Comparison of ENCODE assay signal across 20 cellular contexts in the genomic region with DNA sequence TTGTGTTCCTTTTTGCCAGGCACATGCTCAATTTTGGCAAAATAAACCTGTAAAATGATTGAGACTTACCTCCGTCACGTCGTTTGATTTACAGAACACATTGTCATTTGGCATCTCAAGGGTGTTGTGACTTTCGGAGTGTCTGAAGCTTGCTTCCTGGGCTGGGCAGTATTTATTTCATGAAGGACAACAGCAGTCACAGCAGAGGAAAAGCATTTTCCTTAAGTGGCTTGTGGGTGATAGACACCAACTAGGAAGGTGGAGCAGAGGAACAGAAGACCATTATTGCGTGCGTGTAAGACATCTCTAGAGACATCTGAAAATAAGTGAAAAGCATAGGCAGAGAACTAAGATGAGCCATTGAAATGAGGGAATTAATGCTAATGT.
A peak's percentile ranks its signal among the peaks of the same experiment; 100 is the strongest.
DNase-seq lines count a peak whose midpoint lies in the region; ATAC-seq and TF ChIP-seq lines count a peak whose summit lies in the region.
"Had no signal": no experiment of that assay in that cellular context is flagged by ENCODE, and none has a peak within 500 bp of the region (broad histone marks: within the 10 kb centered on the region; RNA-seq: fewer than 3 reads in every experiment).

No MANE protein-coding gene starts in this region.

- H3K9me3 ChIP-seq in NT2/D1 (ENCODE audit: insufficient read depth, low read length) = peaks cover 13% of the 10 kb centered on the region; the same call in 1 of the 2 replicates
- H3K9me3 ChIP-seq in iPS-15b (ENCODE audit: control insufficient read depth, insufficient read depth, low read length) = no peaks in the 10 kb centered on the region
- no peaks in the 10 kb centered on the region for H3K9me3 ChIP-seq in neural progenitor cell (ENCODE audit: low read depth)
- H3K9me3 ChIP-seq in testis = no peaks in the 10 kb centered on the region
- H3K9me3 ChIP-seq in upper lobe of right lung = no peaks in the 10 kb centered on the region

- H3K9me2 ChIP-seq in GM23338 (ENCODE audit: insufficient read depth) = peaks cover 18% of the 10 kb centered on the region; the same call in 1 of the 2 replicates

- peaks cover 9% of the 10 kb centered on the region for H3K27me3 Mint-ChIP-seq in GM23338 (ENCODE audit: insufficient read depth, low read depth, poor library complexity)
- no peaks in the 10 kb centered on the region for H3K27me3 Mint-ChIP-seq in neural progenitor cell (ENCODE audit: insufficient read depth, low read depth)

- H3K9ac ChIP-seq in NT2/D1 (ENCODE audit: insufficient read length, low read depth) (peak overlapping the region; percentile 33), iPS-15b (ENCODE audit: low read depth, low read length) (no peak overlapping the region), neural progenitor cell (no peak overlapping the region)
- H3K9ac ChIP-seq: KMS-11 had no signal

- H3K4me3 Mint-ChIP-seq in GM23338 (peak overlapping the region; percentile 54), neural progenitor cell (no peak overlapping the region)
- H3K4me3 Mint-ChIP-seq: CD4-positive, alpha-beta T cell had no signal

- H3K4me1 Mint-ChIP-seq in GM23338 (peaks cover 48% of the 10 kb centered on the region), neural progenitor cell (peaks cover 23% of the 10 kb centered on the region)

- H3K36me3 ChIP-seq in GM23338 (ENCODE audit: insufficient read depth) (no peaks in the 10 kb centered on the region), NT2/D1 (ENCODE audit: insufficient read depth, insufficient read length, low read length) (no peaks in the 10 kb centered on the region), iPS-15b (ENCODE audit: control insufficient read depth, insufficient read depth, low read length) (no peaks in the 10 kb centered on the region), neural progenitor cell (no peaks in the 10 kb centered on the region), testis (ENCODE audit: low read depth, missing control alignments) (no peaks in the 10 kb centered on the region), upper lobe of right lung (no peaks in the 10 kb centered on the region)

- H3K4me2 ChIP-seq in GM23338 (peak overlapping the region; percentile 50), neural progenitor cell (peak overlapping the region; percentile 65)
- H3K4me2 ChIP-seq: KMS-11 had no signal

- H3F3A ChIP-seq in GM23338 (replicated peaks; ENCODE audit: low read depth) (peaks cover 6% of the 10 kb centered on the region; the same call in 1 of the 2 replicates), neural progenitor cell (ENCODE audit: low read depth) (peaks cover 42% of the 10 kb centered on the region)

- no peak for TF ChIP-seq POLR2A in testis (IDR thresholded peaks at IDR 0.05)

- H3K4me1 ChIP-seq in GM23338 (ENCODE audit: insufficient read depth) = peaks cover 39% of the 10 kb centered on the region
- no peaks in the 10 kb centered on the region for H3K4me1 ChIP-seq in NT2/D1 (ENCODE audit: insufficient read depth, insufficient read length)
- H3K4me1 ChIP-seq in iPS-15b (ENCODE audit: control insufficient read depth, insufficient read depth, low read length) = peaks cover 32% of the 10 kb centered on the region
- peaks cover 41% of the 10 kb centered on the region for H3K4me1 ChIP-seq in neural progenitor cell
- no peaks in the 10 kb centered on the region for H3K4me1 ChIP-seq in testis
- no peaks in the 10 kb centered on the region for H3K4me1 ChIP-seq in upper lobe of right lung

- no peaks in the 10 kb centered on the region for H3K79me2 ChIP-seq in GM23338 (replicated peaks; ENCODE audit: insufficient read depth)
- no peaks in the 10 kb centered on the region for H3K79me2 ChIP-seq in neural progenitor cell (ENCODE audit: low read depth)

- H3K36me3 Mint-ChIP-seq in GM23338 (ENCODE audit: low read depth) = peaks cover 8% of the 10 kb centered on the region; the same call in 1 of the 3 replicates
- no peaks in the 10 kb centered on the region for H3K36me3 Mint-ChIP-seq in neural progenitor cell

- peak overlapping the region; percentile 89 for H3K27ac ChIP-seq in GM23338 (ENCODE audit: low read depth)
- H3K27ac ChIP-seq in neural progenitor cell = peak overlapping the region; percentile 90
- no peak overlapping the region for H3K27ac ChIP-seq in testis
- H3K27ac ChIP-seq in upper lobe of right lung = no peak overlapping the region
- H3K27ac ChIP-seq: KMS-11, SK-N-MC had no signal

- DNase-seq in GM23338 (ENCODE audit: low spot score) (peak; percentile 28), NT2/D1 (ENCODE audit: low read depth, low spot score) (no peak), neural progenitor cell (ENCODE audit: low spot score) (no peak), testis (no peak), upper lobe of right lung (no peak)
- DNase-seq: CD4-positive, alpha-beta T cell; HCEC 1CT; MV-4-11; NCI-H1417; NCI-H187; NCI-H2107; NCI-H510A; NCI-H748 treated with DMSO at 0.1 percent for 48 hours; SHP77 had no signal

- H3K9me3 Mint-ChIP-seq in GM23338 = peaks cover 2% of the 10 kb centered on the region; the same call in 2 of the 3 replicates
- no peaks in the 10 kb centered on the region for H3K9me3 Mint-ChIP-seq in neural progenitor cell
- H3K9me3 Mint-ChIP-seq: CD4-positive, alpha-beta T cell had no signal

- H3K27me3 ChIP-seq in GM23338 (ENCODE audit: insufficient read depth) (no peaks in the 10 kb centered on the region), NT2/D1 (ENCODE audit: insufficient read depth, insufficient read length) (no peaks in the 10 kb centered on the region), iPS-15b (ENCODE audit: control insufficient read depth, insufficient read depth, low read length) (no peaks in the 10 kb centered on the region), neural progenitor cell (no peaks in the 10 kb centered on the region), testis (no peaks in the 10 kb centered on the region), upper lobe of right lung (no peaks in the 10 kb centered on the region)

- TF ChIP-seq CTCF in GM23338 (conservative IDR thresholded peaks at IDR 0.05; ENCODE audit: low read depth in 2 of 2) = no peak
- TF ChIP-seq CTCF in neural progenitor cell (IDR thresholded peaks at IDR 0.05) = no peak
- no peak for TF ChIP-seq CTCF in testis (IDR thresholded peaks at IDR 0.05)
- no peak for TF ChIP-seq CTCF in upper lobe of right lung (IDR thresholded peaks at IDR 0.05)

- H3K27ac Mint-ChIP-seq in GM23338 = peak overlapping the region; percentile 80
- H3K27ac Mint-ChIP-seq in neural progenitor cell = no peak overlapping the region
- H3K27ac Mint-ChIP-seq: CD4-positive, alpha-beta T cell had no signal

- no peaks in the 10 kb centered on the region for H4K20me1 ChIP-seq in GM23338 (replicated peaks; ENCODE audit: insufficient read depth)
- H4K20me1 ChIP-seq in neural progenitor cell (ENCODE audit: low read depth) = no peaks in the 10 kb centered on the region

- 65 to 68% methylated on average over 6 of the region's 6 CpGs for WGBS in testis, 2 donors

- intact Hi-C loops in testis (cut with DNase I; ENCODE audit: low total_unique reads) = no loop called here
- intact Hi-C loops in upper lobe of right lung (cut with DNase I) = no loop called here

- ATAC-seq in GM23338 (peak; percentile 5; the same call in 2 of the 3 replicates), GM18511 (IDR thresholded peaks at IDR 0.05; ENCODE audit: unreplicated experiment) (no peak), GM18867 (IDR thresholded peaks at IDR 0.05; ENCODE audit: unreplicated experiment) (no peak), upper lobe of right lung (no peak)
- ATAC-seq: GM12878 had no signal

- peak overlapping the region; percentile 29 for H3K4me3 ChIP-seq in GM23338
- H3K4me3 ChIP-seq in NT2/D1 (ENCODE audit: insufficient read length, low read depth) = no peak overlapping the region
- peak overlapping the region; percentile 20 for H3K4me3 ChIP-seq in iPS-15b (ENCODE audit: low read depth, low read length)
- H3K4me3 ChIP-seq in neural progenitor cell = peak overlapping the region; percentile 21
- H3K4me3 ChIP-seq in testis = no peak overlapping the region
- H3K4me3 ChIP-seq in upper lobe of right lung = no peak overlapping the region
- H3K4me3 ChIP-seq: GM12878, SK-N-MC had no signal

- H2AFZ ChIP-seq in GM23338 (peak overlapping the region; percentile 15; the same call in 1 of the 2 replicates), neural progenitor cell (replicated peaks) (peak overlapping the region; percentile 68)

TF ChIP-seq in GM23338, 12 proteins besides CTCF, POLR2A, EP300 and RAD21:
- TF ChIP-seq STAT1 (IDR thresholded peaks at IDR 0.05; ENCODE audit: unreplicated experiment) (no peak), NANOG (IDR thresholded peaks at IDR 0.05; ENCODE audit: borderline replicate concordance) (0 out of 2 replicates have a peak, but pooled peaks have one; percentile 2), ZNF331 (CRISPR knock-in tag; IDR thresholded peaks at IDR 0.05; ENCODE audit: low read depth) (no peak), ZNF114 (CRISPR knock-in tag; IDR thresholded peaks at IDR 0.05) (no peak), EZH2phosphoT487 (IDR thresholded peaks at IDR 0.05; ENCODE audit: unreplicated experiment) (no peak)
- TF ChIP-seq, protein P1, sequence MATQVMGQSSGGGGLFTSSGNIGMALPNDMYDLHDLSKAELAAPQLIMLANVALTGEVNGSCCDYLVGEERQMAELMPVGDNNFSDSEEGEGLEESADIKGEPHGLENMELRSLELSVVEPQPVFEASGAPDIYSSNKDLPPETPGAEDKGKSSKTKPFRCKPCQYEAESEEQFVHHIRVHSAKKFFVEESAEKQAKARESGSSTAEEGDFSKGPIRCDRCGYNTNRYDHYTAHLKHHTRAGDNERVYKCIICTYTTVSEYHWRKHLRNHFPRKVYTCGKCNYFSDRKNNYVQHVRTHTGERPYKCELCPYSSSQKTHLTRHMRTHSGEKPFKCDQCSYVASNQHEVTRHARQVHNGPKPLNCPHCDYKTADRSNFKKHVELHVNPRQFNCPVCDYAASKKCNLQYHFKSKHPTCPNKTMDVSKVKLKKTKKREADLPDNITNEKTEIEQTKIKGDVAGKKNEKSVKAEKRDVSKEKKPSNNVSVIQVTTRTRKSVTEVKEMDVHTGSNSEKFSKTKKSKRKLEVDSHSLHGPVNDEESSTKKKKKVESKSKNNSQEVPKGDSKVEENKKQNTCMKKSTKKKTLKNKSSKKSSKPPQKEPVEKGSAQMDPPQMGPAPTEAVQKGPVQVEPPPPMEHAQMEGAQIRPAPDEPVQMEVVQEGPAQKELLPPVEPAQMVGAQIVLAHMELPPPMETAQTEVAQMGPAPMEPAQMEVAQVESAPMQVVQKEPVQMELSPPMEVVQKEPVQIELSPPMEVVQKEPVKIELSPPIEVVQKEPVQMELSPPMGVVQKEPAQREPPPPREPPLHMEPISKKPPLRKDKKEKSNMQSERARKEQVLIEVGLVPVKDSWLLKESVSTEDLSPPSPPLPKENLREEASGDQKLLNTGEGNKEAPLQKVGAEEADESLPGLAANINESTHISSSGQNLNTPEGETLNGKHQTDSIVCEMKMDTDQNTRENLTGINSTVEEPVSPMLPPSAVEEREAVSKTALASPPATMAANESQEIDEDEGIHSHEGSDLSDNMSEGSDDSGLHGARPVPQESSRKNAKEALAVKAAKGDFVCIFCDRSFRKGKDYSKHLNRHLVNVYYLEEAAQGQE (IDR thresholded peaks at IDR 0.05; ENCODE audit: unreplicated experiment) = no peak
TF ChIP-seq in GM23338: peak in this region for 1.

Comparison
In these comparisons a context has a peak if more than half of its experiments do, and no peak if none do; other contexts are left out.
1. H3K27ac ChIP-seq: peak in GM23338 (single experiment) and neural progenitor cell (single experiment); none in testis (0 of 2) and upper lobe of right lung (single experiment).
2. H3K4me3 ChIP-seq: peak in GM23338 (single experiment), iPS-15b (single experiment) and neural progenitor cell (single experiment); none in NT2/D1 (single experiment), testis (0 of 2) and upper lobe of right lung (single experiment).